In the genomic region with DNA sequence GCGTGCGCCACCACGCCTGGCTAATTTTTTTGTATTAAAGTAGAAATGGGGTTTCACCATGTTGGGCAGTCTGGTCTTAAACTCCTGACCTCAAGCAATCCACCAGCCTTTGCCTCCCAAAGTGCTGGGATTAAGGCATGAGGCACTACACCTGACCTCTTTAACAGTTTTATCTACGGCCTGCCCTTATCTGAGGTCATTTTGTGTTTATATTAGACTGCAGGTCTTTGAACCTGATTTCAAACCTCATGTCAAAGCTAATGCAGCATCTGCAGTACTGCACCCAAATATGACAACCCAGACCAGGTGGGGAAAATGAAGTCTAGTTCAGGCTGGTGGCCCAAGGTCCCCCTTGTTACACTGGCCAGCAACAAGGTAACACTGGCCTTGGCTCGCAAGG, we compare ENCODE assay signal across 25 cellular contexts.
"Had no signal": no experiment of that assay in that cellular context is flagged by ENCODE, and none has a peak within 500 bp of the region (broad histone marks: within the 10 kb centered on the region; RNA-seq: fewer than 3 reads in every experiment).

No MANE protein-coding gene starts in this region.

- DNase-seq: cortex of kidney; effector memory CD8-positive, alpha-beta T cell; hypothalamus; immature natural killer cell; kidney glomerular epithelial cell; left colon; left ventricle myocardium superior; natural killer cell; occipital lobe; stimulated activated CD4-positive, alpha-beta T cell treated with anti-CD3 and anti-CD28 coated beads, Interleukin-12 subunit alpha, Interleukin-12 subunit beta, amount 100 ng/mL, for 4 hours; stimulated activated CD4-positive, alpha-beta T cell treated with anti-CD3 and anti-CD28 coated beads, Interleukin-1b, Interleukin-23, amount 100 ng/mL, for 48 hours; stimulated activated CD4-positive, alpha-beta T cell treated with anti-CD3 and anti-CD28 coated beads, Interleukin-4, amount 100 ng/mL, for 24 hours; stimulated activated naive CD4-positive, alpha-beta T cell treated with Interleukin-2 at 50 U/mL for 16 hours; stomach; thyroid gland had no signal

- H3K4me3 ChIP-seq: lung, smooth muscle cell, stomach, thyroid gland had no signal

- H3K9me3 Mint-ChIP-seq: effector memory CD8-positive, alpha-beta T cell; immature natural killer cell; memory B cell; natural killer cell; stimulated activated effector memory CD8-positive, alpha-beta T cell treated with anti-CD3 and anti-CD28 coated beads, Interleukin-12 subunit alpha, Interleukin-12 subunit beta, amount 100 ng/mL, for 72 hours; type B pancreatic cell had no signal

- H2AFZ ChIP-seq: parathyroid adenoma had no signal

- FAIRE-seq: frontal cortex, urothelium cell line had no signal

- H3K36me3 ChIP-seq: stomach, thyroid gland had no signal

- H3K9me3 ChIP-seq: stomach, thyroid gland had no signal

- H3K4me2 ChIP-seq: smooth muscle cell had no signal

- H3K79me2 ChIP-seq: parathyroid adenoma had no signal

- H3K4me3 Mint-ChIP-seq: effector memory CD8-positive, alpha-beta T cell; immature natural killer cell; memory B cell; natural killer cell; stimulated activated effector memory CD8-positive, alpha-beta T cell treated with anti-CD3 and anti-CD28 coated beads, Interleukin-12 subunit alpha, Interleukin-12 subunit beta, amount 100 ng/mL, for 72 hours; type B pancreatic cell had no signal

- H3K27me3 ChIP-seq: stomach, thyroid gland had no signal

- H3K4me1 ChIP-seq: parathyroid adenoma, thyroid gland had no signal

- H3K27ac ChIP-seq: parathyroid adenoma, stomach, thyroid gland had no signal

- ATAC-seq: effector memory CD8-positive, alpha-beta T cell; left colon; left ventricle myocardium superior; natural killer cell; sciatic nerve; stimulated activated effector memory CD8-positive, alpha-beta T cell treated with anti-CD3 and anti-CD28 coated beads, Interleukin-12 subunit alpha, Interleukin-12 subunit beta, amount 100 ng/mL, for 72 hours had no signal

- H3K27ac Mint-ChIP-seq: effector memory CD8-positive, alpha-beta T cell; immature natural killer cell; memory B cell; natural killer cell; progenitor cell of endocrine pancreas; stimulated activated effector memory CD8-positive, alpha-beta T cell treated with anti-CD3 and anti-CD28 coated beads, Interleukin-12 subunit alpha, Interleukin-12 subunit beta, amount 100 ng/mL, for 72 hours; type B pancreatic cell had no signal

- H3K9ac ChIP-seq: parathyroid adenoma had no signal

- H3K36me3 Mint-ChIP-seq: immature natural killer cell; memory B cell; natural killer cell; stimulated activated effector memory CD8-positive, alpha-beta T cell treated with anti-CD3 and anti-CD28 coated beads, Interleukin-12 subunit alpha, Interleukin-12 subunit beta, amount 100 ng/mL, for 72 hours; type B pancreatic cell had no signal
